In the genomic region with DNA sequence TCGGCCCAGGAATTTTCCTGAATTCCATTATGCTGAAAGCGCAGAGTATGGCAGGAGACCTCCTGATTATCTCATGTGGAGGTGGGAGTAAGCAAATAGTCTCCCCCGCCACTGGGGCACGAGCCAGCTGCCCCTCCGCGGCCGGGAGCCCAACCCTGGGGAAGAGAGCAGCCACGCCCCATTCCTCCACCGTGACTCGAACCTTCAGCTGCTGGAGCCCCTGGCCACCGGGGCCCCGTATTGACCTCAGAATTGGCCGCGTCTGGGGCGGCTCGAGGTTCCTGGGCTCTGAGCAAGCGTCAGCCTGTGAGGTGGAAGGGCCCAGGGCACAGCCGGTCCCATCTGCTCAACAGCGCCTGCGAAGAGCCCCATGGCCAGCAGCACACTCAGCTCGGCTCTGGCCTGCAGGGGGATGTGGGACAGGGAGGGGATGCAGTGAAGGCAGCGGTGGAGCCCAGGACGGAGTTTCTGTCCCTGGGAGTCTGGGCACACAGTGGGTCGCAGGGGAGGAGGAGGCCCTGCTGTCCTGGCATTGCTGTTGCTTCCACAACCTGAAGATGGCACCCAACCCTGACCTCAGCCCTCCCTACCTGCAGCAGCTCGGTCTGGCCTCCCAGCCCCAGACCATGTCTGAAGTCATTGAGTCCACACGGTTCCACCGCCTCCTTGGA, we compare ENCODE assay signal across 8 cellular contexts.
DNase-seq lines count a peak whose midpoint lies in the region; ATAC-seq, FAIRE-seq and TF ChIP-seq lines count a peak whose summit lies in the region.

No MANE protein-coding gene starts in this region.

- WGBS in GM12878 (ENCODE audit: insufficient coverage, insufficient replicate concordance, low lambda C conversion rate, missing lambda C conversion rate), result 2% methylated on average over 25 of the region's 27 CpGs

- no peak for TF ChIP-seq POLR2A in GM12878 (IDR thresholded peaks at IDR 0.05; ENCODE audit: low read depth, low read length)

- H2AFZ ChIP-seq in GM12878 (ENCODE audit: control insufficient read depth, low read depth, low read length), result peak overlapping the region; percentile 26

- RAD21 ChIA-PET in GM12878 (lab: Charles Lee; ENCODE audit: unreplicated experiment), result interaction anchor here (0.7 to 5.0 kb wide), 10 partner anchors 10 to 409 kb away, joined by 3 to 90 read pairs (median 4); no protein-coding TSS in a partner anchor

- H3K4me3 ChIP-seq in BE2C (ENCODE audit: low read depth, low read length), result peak overlapping the region; percentile 50
- no peak overlapping the region for H3K4me3 ChIP-seq in GM12878
- H3K4me3 ChIP-seq in iPS-15b (ENCODE audit: low read depth, low read length), result peak overlapping the region; percentile 67
- H3K4me3 ChIP-seq in skeletal muscle satellite cell (ENCODE audit: low read length), result peak overlapping the region; percentile 64
- H3K4me3 ChIP-seq in effector memory CD4-positive, alpha-beta T cell (ENCODE audit: insufficient read depth, low read depth, low read length, poor library complexity, severe bottlenecking), result no peak overlapping the region

- peak; percentile 59 for TF ChIP-seq CTCF in BE2C (IDR thresholded peaks at IDR 0.05; ENCODE audit: low read depth, low read length)
- peak; percentile 67 for TF ChIP-seq CTCF in GM13977 (IDR thresholded peaks at IDR 0.05; ENCODE audit: extremely low read depth, insufficient read depth, missing control alignments)
- TF ChIP-seq CTCF in GM12878 (IDR thresholded peaks at IDR 0.05 in 2 of 3, conservative IDR thresholded peaks at IDR 0.05 in 1 of 3; ENCODE audit: control insufficient read depth in 2 of 3, extremely low read depth in 1 of 3, insufficient read depth in 1 of 3, low read depth in 3 of 3, low read length in 3 of 3), result peak; percentile 40 to 77 (median 63)

- CTCF ChIA-PET in GM12878 (lab: Yijun Ruan, JAX), result interaction anchor here (0.7 to 6.0 kb wide), 36 partner anchors 34 to 533 kb away, joined by 3 to 133 read pairs (median 5); no protein-coding TSS in a partner anchor

- TF ChIP-seq RAD21 in GM12878 (IDR thresholded peaks at IDR 0.05; ENCODE audit: insufficient read depth, low read depth, low read length), result peak; percentile 57

- no peak overlapping the region for H3K27ac ChIP-seq in GM12878 (ENCODE audit: control insufficient read depth, insufficient read depth)
- H3K27ac ChIP-seq in effector memory CD4-positive, alpha-beta T cell (ENCODE audit: insufficient read depth, low read length, poor library complexity, severe bottlenecking), result no peak overlapping the region

- H3K4me2 ChIP-seq in GM12878 (ENCODE audit: control insufficient read depth, insufficient read depth) (peak overlapping the region; percentile 60), skeletal muscle satellite cell (ENCODE audit: low read length) (peak overlapping the region; percentile 82)

- in situ Hi-C loops in GM13977 (cut with MboI; ENCODE audit: low pct_unique_long_range_greater_than_20kb, low sequenced_read_pairs, unreplicated experiment) (no loop called here), GM12878 (cut with MboI) (loop anchor here (5.0 kb wide), 1 partner anchor 392 kb away; no protein-coding TSS in a partner anchor)

- DNase-seq in BE2C, result peak; percentile 65
- peak; percentile 68 for DNase-seq in GM13977 (ENCODE audit: low spot score)
- DNase-seq in NCI-H146 (lab: John Stamatoyannopoulos, UW), result peak; percentile 59
- DNase-seq in GM12878 (ENCODE audit: low read depth, low spot score), result no peak
- no peak for DNase-seq in effector memory CD4-positive, alpha-beta T cell

- no peak for TF ChIP-seq EP300 in GM12878 (IDR thresholded peaks at IDR 0.05; ENCODE audit: borderline replicate concordance in 1 of 2, control insufficient read depth in 1 of 2, low read depth in 2 of 2, low read length in 2 of 2)

- H3K4me1 ChIP-seq in BE2C (no peaks in the 10 kb centered on the region), GM12878 (ENCODE audit: control insufficient read depth, insufficient read depth, low read length) (peaks cover 3% of the 10 kb centered on the region; the same call in 1 of the 2 replicates), iPS-15b (ENCODE audit: control insufficient read depth, insufficient read depth, low read length) (no peaks in the 10 kb centered on the region), skeletal muscle satellite cell (ENCODE audit: control insufficient read depth, insufficient read depth, low read length) (peaks cover 41% of the 10 kb centered on the region)
- peaks cover 11% of the 10 kb centered on the region for H3K4me1 ChIP-seq in effector memory CD4-positive, alpha-beta T cell (ENCODE audit: control insufficient read depth, insufficient read depth, low read length, poor library complexity, severe bottlenecking)

- POLR2A ChIA-PET in GM12878 (lab: Charles Lee), result interaction anchor here (1.3 kb wide), 1 partner anchor 398 kb away, joined by 4 read pairs; no protein-coding TSS in a partner anchor

- no TSS peak for BruUV-seq in GM12878 (replicated peaks; lab: Mats Ljungman, UMichigan)

- 0 out of 2 replicates have a peak, but pooled peaks cover 2% of the 10 kb centered on the region for H4K20me1 ChIP-seq in GM12878 (ENCODE audit: control insufficient read depth, insufficient read depth)

- H3K9ac ChIP-seq in GM12878 (ENCODE audit: control insufficient read depth, insufficient read depth, low read length), result no peak overlapping the region
- no peak overlapping the region for H3K9ac ChIP-seq in iPS-15b (ENCODE audit: low read depth, low read length)
- peak overlapping the region; percentile 82 for H3K9ac ChIP-seq in skeletal muscle satellite cell (ENCODE audit: low read depth, low read length)

- FAIRE-seq in GM12878 (lab: Jason Lieb, UNC), result peak; percentile 81

- H3K27me3 ChIP-seq in BE2C, result peaks cover 33% of the 10 kb centered on the region
- peaks cover 3 to 7% of the 10 kb centered on the region in 2 experiments; a peak in 3 of 4 replicates for H3K27me3 ChIP-seq in GM12878 (replicated peaks in 1 of 2; ENCODE audit: control insufficient read depth in 2 of 2, insufficient read depth in 2 of 2, low read length in 1 of 2)
- peaks cover 35% of the 10 kb centered on the region for H3K27me3 ChIP-seq in iPS-15b (ENCODE audit: control insufficient read depth, insufficient read depth, low read length)
- H3K27me3 ChIP-seq in skeletal muscle satellite cell (ENCODE audit: control insufficient read depth, insufficient read depth, low read length), result peaks cover 17% of the 10 kb centered on the region
- peaks cover 19% of the 10 kb centered on the region for H3K27me3 ChIP-seq in effector memory CD4-positive, alpha-beta T cell (replicated peaks; ENCODE audit: control insufficient read depth, insufficient read depth, low read length, poor library complexity, severe bottlenecking)

- SMC1A ChIA-PET in GM12878 (lab: Charles Lee; ENCODE audit: uncharacterized antibody, unreplicated experiment), result interaction anchor here (0.6 to 4.3 kb wide), 21 partner anchors 10 to 1226 kb away, joined by 3 to 57 read pairs (median 3); no protein-coding TSS in a partner anchor

- H3K36me3 ChIP-seq in BE2C, result no peaks in the 10 kb centered on the region
- no peaks in the 10 kb centered on the region for H3K36me3 ChIP-seq in GM12878 (ENCODE audit: control insufficient read depth in 2 of 2, insufficient read depth in 2 of 2, low read length in 1 of 2)
- no peaks in the 10 kb centered on the region for H3K36me3 ChIP-seq in iPS-15b (ENCODE audit: control insufficient read depth, insufficient read depth, low read length)
- no peaks in the 10 kb centered on the region for H3K36me3 ChIP-seq in skeletal muscle satellite cell (ENCODE audit: insufficient read depth, low read length)
- H3K36me3 ChIP-seq in effector memory CD4-positive, alpha-beta T cell (ENCODE audit: control insufficient read depth, insufficient read depth, low read length), result no peaks in the 10 kb centered on the region

- ATAC-seq in GM12878 (peak; percentile 85), HG03439 (IDR thresholded peaks at IDR 0.05; ENCODE audit: unreplicated experiment) (no peak)

- H3K79me2 ChIP-seq in GM12878 (ENCODE audit: control insufficient read depth, insufficient read depth, low read length), result no peaks in the 10 kb centered on the region

- H3K9me3 ChIP-seq in BE2C, result no peaks in the 10 kb centered on the region
- H3K9me3 ChIP-seq in GM12878 (replicated peaks; ENCODE audit: control insufficient read depth, insufficient read depth, low read length), result no peaks in the 10 kb centered on the region; the same call in 2 of the 3 replicates
- H3K9me3 ChIP-seq in iPS-15b (ENCODE audit: control insufficient read depth, insufficient read depth, low read length), result no peaks in the 10 kb centered on the region
- H3K9me3 ChIP-seq in skeletal muscle satellite cell (replicated peaks; ENCODE audit: low read length), result no peaks in the 10 kb centered on the region
- no peaks in the 10 kb centered on the region for H3K9me3 ChIP-seq in effector memory CD4-positive, alpha-beta T cell (ENCODE audit: control insufficient read depth, low read length)

- intact Hi-C loops in GM12878 (cut with micrococcal nuclease; ENCODE audit: unreplicated experiment), result loop anchor here (5.0 to 10.0 kb wide), 5 partner anchors 87 to 749 kb away; a partner anchor contains a TSS

TF ChIP-seq in GM12878, 131 proteins besides CTCF, POLR2A, EP300 and RAD21 (continues in another document):
- TF ChIP-seq CBX5 (IDR thresholded peaks at IDR 0.05; ENCODE audit: low read depth), result no peak
- TF ChIP-seq SPI1 (IDR thresholded peaks at IDR 0.05; ENCODE audit: borderline replicate concordance, insufficient read depth, low read depth, low read length), result no peak
- TF ChIP-seq CHD1 (IDR thresholded peaks at IDR 0.05; ENCODE audit: low read depth, low read length), result no peak
- 0 out of 2 replicates have a peak, but pooled peaks have one; percentile 32 for TF ChIP-seq LARP7 (IDR thresholded peaks at IDR 0.05)
- TF ChIP-seq HDAC6 (IDR thresholded peaks at IDR 0.05; ENCODE audit: unreplicated experiment), result no peak
- TF ChIP-seq SREBF1 (IDR thresholded peaks at IDR 0.05; ENCODE audit: low read length), result no peak
- peak; percentile 29 for TF ChIP-seq RUNX3 (IDR thresholded peaks at IDR 0.05; ENCODE audit: low read length)
- TF ChIP-seq ZNF384 (IDR thresholded peaks at IDR 0.05; ENCODE audit: borderline replicate concordance, low read depth, low read length), result no peak
- TF ChIP-seq CHD2 (IDR thresholded peaks at IDR 0.05; ENCODE audit: borderline replicate concordance, low read depth, low read length), result no peak
- no peak for TF ChIP-seq KLF5 (IDR thresholded peaks at IDR 0.05; ENCODE audit: partially characterized antibody)
- TF ChIP-seq, protein P1, sequence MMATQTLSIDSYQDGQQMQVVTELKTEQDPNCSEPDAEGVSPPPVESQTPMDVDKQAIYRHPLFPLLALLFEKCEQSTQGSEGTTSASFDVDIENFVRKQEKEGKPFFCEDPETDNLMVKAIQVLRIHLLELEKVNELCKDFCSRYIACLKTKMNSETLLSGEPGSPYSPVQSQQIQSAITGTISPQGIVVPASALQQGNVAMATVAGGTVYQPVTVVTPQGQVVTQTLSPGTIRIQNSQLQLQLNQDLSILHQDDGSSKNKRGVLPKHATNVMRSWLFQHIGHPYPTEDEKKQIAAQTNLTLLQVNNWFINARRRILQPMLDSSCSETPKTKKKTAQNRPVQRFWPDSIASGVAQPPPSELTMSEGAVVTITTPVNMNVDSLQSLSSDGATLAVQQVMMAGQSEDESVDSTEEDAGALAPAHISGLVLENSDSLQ (IDR thresholded peaks at IDR 0.05), result no peak

Comparison
In these comparisons a context has a peak if more than half of its experiments do, and no peak if none do; other contexts are left out.
1. DNase-seq: peak in BE2C (single experiment), GM13977 (single experiment) and NCI-H146 (single experiment); none in GM12878 (single experiment) and effector memory CD4-positive, alpha-beta T cell (0 of 3).
2. H3K4me3 ChIP-seq: peak in BE2C (single experiment), iPS-15b (single experiment) and skeletal muscle satellite cell (single experiment); none in GM12878 (single experiment) and effector memory CD4-positive, alpha-beta T cell (single experiment).
3. Peak in every context shown above with its lines, with median percentiles within 50 percentile points of each other: CTCF ChIP-seq.